In genomic region chr3:186411994-186412393, GRCh38 we compare ENCODE assay signal across 18 cellular contexts. TPM values are rescaled to one million over a fixed set of nuclear protein-coding genes. Genes with fewer than 3 reads are reported as not detected.
A peak's percentile ranks its signal among the peaks of the same experiment; 100 is the strongest.
DNase-seq lines count a peak whose midpoint lies in the region; ATAC-seq and TF ChIP-seq lines count a peak whose summit lies in the region.
"Had no signal": no experiment of that assay in that cellular context is flagged by ENCODE, and none has a peak within 500 bp of the region (broad histone marks: within the 10 kb centered on the region; RNA-seq: fewer than 3 reads in every experiment).

No MANE protein-coding gene starts in this region.

- peaks cover 0 to 6% of the 10 kb centered on the region in 2 donors for H3K4me1 ChIP-seq in aorta (ENCODE audit: control insufficient read depth in 1 of 2, insufficient read depth in 2 of 2, low read length in 2 of 2)
- H3K4me1 ChIP-seq: colonic mucosa had no signal

- H3K27me3 ChIP-seq in aorta (ENCODE audit: control insufficient read depth in 1 of 2, insufficient read depth in 2 of 2, low read length in 1 of 2) = no peaks in the 10 kb centered on the region
- H3K27me3 ChIP-seq: BE2C, colonic mucosa, heart right ventricle, neutrophil had no signal

- intact Hi-C loops in aorta (cut with DNase I) (loop anchor here (5.0 to 10.0 kb wide), 2 partner anchors 50 to 127 kb away; partner anchors contain the start of gene DGKG (in 1 of the 2)), head of caudate nucleus (cut with DNase I) (no loop called here)

- TF ChIP-seq CTCF in GM12865 (IDR thresholded peaks at IDR 0.05; ENCODE audit: insufficient read depth, low read depth, low read length, missing control alignments) = no peak

- peak; percentile 5 for DNase-seq in GM12865 (ENCODE audit: low read depth)
- DNase-seq in activated T-cell treated with anti-CD3 and anti-CD28 coated beads, Interleukin-2, amount 50 U/mL, for 4 hours = no peak
- DNase-seq in stimulated activated CD4-positive, alpha-beta T cell treated with anti-CD3 and anti-CD28 coated beads, Interleukin-12 subunit alpha, Interleukin-12 subunit beta, amount 100 ng/mL, for 48 hours (ENCODE audit: low read depth in 2 of 3, low spot score in 1 of 3) = peak; percentile 24 to 42 (median 26)
- no peak for DNase-seq in aorta
- no peak for DNase-seq in NCI-H2029 treated with DMSO at 0.1 percent for 48 hours (lab: John Stamatoyannopoulos, UW)
- no peak for DNase-seq in head of caudate nucleus
- DNase-seq in NCI-H2227 (lab: John Stamatoyannopoulos, UW; ENCODE audit: unreplicated experiment) = no peak
- DNase-seq: BE2C, colonic mucosa, DMS 273 treated with DMSO at 0.1 percent for 48 hours, heart right ventricle, KG1, NCI-H1105 treated with DMSO at 0.1 percent for 48 hours, NCI-H526, right cardiac atrium had no signal

- ATAC-seq in GM21529 (IDR thresholded peaks at IDR 0.05; ENCODE audit: unreplicated experiment) (peak; percentile 63), aorta (ENCODE audit: low FRiP score) (no peak)
- peak; percentile 86 to 89 for ATAC-seq in activated T-cell treated with anti-CD3 and anti-CD28 coated beads, Interleukin-2, amount 50 U/mL, for 4 hours
- ATAC-seq: HCT116, heart right ventricle, right cardiac atrium had no signal

- H3K4me3 ChIP-seq in GM12865 (ENCODE audit: low read depth, low read length) (no peak overlapping the region), aorta (ENCODE audit: low read length in 2 of 2) (no peak overlapping the region)
- H3K4me3 ChIP-seq: colonic mucosa, heart right ventricle had no signal

- no peaks in the 10 kb centered on the region for H3K36me3 Mint-ChIP-seq in activated T-cell treated with anti-CD3 and anti-CD28 coated beads, Interleukin-2, amount 50 U/mL, for 4 hours (ENCODE audit: insufficient read depth)

- H3K4me1 Mint-ChIP-seq in activated T-cell treated with anti-CD3 and anti-CD28 coated beads, Interleukin-2, amount 50 U/mL, for 4 hours (ENCODE audit: low read depth) = peaks cover 28% of the 10 kb centered on the region

- H3K36me3 ChIP-seq in aorta (ENCODE audit: control insufficient read depth in 1 of 2, insufficient read depth in 2 of 2, low read length in 1 of 2) = no peaks in the 10 kb centered on the region
- H3K36me3 ChIP-seq: BE2C, colonic mucosa, heart right ventricle, neutrophil had no signal

- H3K9me3 ChIP-seq in aorta (ENCODE audit: control insufficient read depth, low read length) = no peaks in the 10 kb centered on the region
- H3K9me3 ChIP-seq: BE2C, colonic mucosa, heart right ventricle, neutrophil had no signal

- H3K4me3 Mint-ChIP-seq in activated T-cell treated with anti-CD3 and anti-CD28 coated beads, Interleukin-2, amount 50 U/mL, for 4 hours = no peak overlapping the region

- 92 to 95% methylated on average over 3 of the region's 3 CpGs for WGBS in aorta, 2 donors

- no peak overlapping the region for H3K27ac ChIP-seq in aorta (ENCODE audit: low read depth in 1 of 2, low read length in 2 of 2)
- H3K27ac ChIP-seq: colonic mucosa, neutrophil had no signal

- no peaks in the 10 kb centered on the region for H3K9me3 Mint-ChIP-seq in activated T-cell treated with anti-CD3 and anti-CD28 coated beads, Interleukin-2, amount 50 U/mL, for 4 hours

- H3K27me3 Mint-ChIP-seq in activated T-cell treated with anti-CD3 and anti-CD28 coated beads, Interleukin-2, amount 50 U/mL, for 4 hours (ENCODE audit: low read depth) = peaks cover 7% of the 10 kb centered on the region

RNA-seq across cellular contexts. Expression of gene DGKG, which starts 50.0 kb away (rescaled TPM):
- total RNA-seq in activated T-cell treated with anti-CD3 and anti-CD28 coated beads, Interleukin-2, amount 50 U/mL, for 4 hours = 1 to 10 TPM in 1 of 3 donors, under 1 TPM in 2; 0.27 to 1.2 (median 0.40) TPM
- total RNA-seq in aorta = 10 to 100 TPM; 12.8 to 37.1 TPM
- polyA plus RNA-seq in aorta = 1 to 10 TPM in 1 of 2 donors, under 1 TPM in 1; 0.95 to 1.9 TPM

Comparison
In these comparisons a context has a peak if more than half of its experiments do, and no peak if none do; other contexts are left out.
1. DNase-seq: peak in GM12865 (single experiment) and stimulated activated CD4-positive, alpha-beta T cell treated with anti-CD3 and anti-CD28 coated beads, Interleukin-12 subunit alpha, Interleukin-12 subunit beta, amount 100 ng/mL, for 48 hours (3 of 3); none in activated T-cell treated with anti-CD3 and anti-CD28 coated beads, Interleukin-2, amount 50 U/mL, for 4 hours (single experiment), aorta (0 of 2), NCI-H2029 treated with DMSO at 0.1 percent for 48 hours (single experiment), head of caudate nucleus (0 of 42) and NCI-H2227 (single experiment).
2. RNA of gene DGKG, which starts 50.0 kb away (total RNA-seq): 12.8 to 37.1 TPM in aorta; 0.27 to 1.2 TPM in activated T-cell treated with anti-CD3 and anti-CD28 coated beads, Interleukin-2, amount 50 U/mL, for 4 hours; every median in the first group is over 4 times any median in the second.